Comparison of ENCODE assay signal across 8 cellular contexts in genomic region chr4:173171098-173171497, GRCh38.
DNase-seq lines count a peak whose midpoint lies in the region; ATAC-seq and TF ChIP-seq lines count a peak whose summit lies in the region.

No MANE protein-coding gene starts in this region.

- TF ChIP-seq CTCF in GM12865 (IDR thresholded peaks at IDR 0.05; ENCODE audit: insufficient read depth, low read depth, low read length, missing control alignments) = no peak

- ATAC-seq in HG03342 (IDR thresholded peaks at IDR 0.05; ENCODE audit: unreplicated experiment) = no peak
- ATAC-seq in GM21825 (IDR thresholded peaks at IDR 0.05; ENCODE audit: unreplicated experiment) = no peak

- H3K4me3 ChIP-seq in GM12865 (ENCODE audit: low read depth, low read length) = peak overlapping the region; percentile 91; the same call in 1 of the 2 replicates

- DNase-seq in AG08396 (ENCODE audit: low spot score) (peak; percentile 57), GM12865 (ENCODE audit: low read depth) (no peak), RPMI8226 (peak; percentile 11), fibroblast of peridontal ligament (ENCODE audit: extremely low read depth) (peak; percentile 63), amniotic stem cell (lab: John Stamatoyannopoulos, UW) (no peak), NCI-H774 (lab: John Stamatoyannopoulos, UW) (no peak)

Comparison
In these comparisons a context has a peak if more than half of its experiments do, and no peak if none do; other contexts are left out.
1. DNase-seq: peak in AG08396 (single experiment), RPMI8226 (single experiment) and fibroblast of peridontal ligament (single experiment); none in GM12865 (single experiment), amniotic stem cell (single experiment) and NCI-H774 (single experiment).